Comparison of ENCODE assay signal across 21 cellular contexts in genomic region chr2:109707281-109708147, GRCh38.
A peak's percentile ranks its signal among the peaks of the same experiment; 100 is the strongest.
DNase-seq lines count a peak whose midpoint lies in the region; ATAC-seq and TF ChIP-seq lines count a peak whose summit lies in the region.
"Had no signal": no experiment of that assay in that cellular context is flagged by ENCODE, and none has a peak within 500 bp of the region (broad histone marks: within the 10 kb centered on the region; RNA-seq: fewer than 3 reads in every experiment).

No MANE protein-coding gene starts in this region.

- POLR2A ChIA-PET in WTC11 (lab: Charles Lee), result interaction anchor here (0.6 kb wide), 1 partner anchor 451 kb away, joined by 4 read pairs; no protein-coding TSS in a partner anchor

- H3K27ac Mint-ChIP-seq in WTC11, result peak overlapping the region; percentile 42; the same call in 1 of the 2 replicates
- H3K27ac Mint-ChIP-seq: CD4-positive, CD25-positive, alpha-beta regulatory T cell; IgD-negative memory B cell had no signal

- no peaks in the 10 kb centered on the region for H3K27me3 ChIP-seq in lower lobe of right lung (ENCODE audit: low read depth)

- intact Hi-C loops in lower lobe of right lung (cut with DNase I), result no loop called here
- intact Hi-C loops in Right ventricle myocardium superior (cut with DNase I), result no loop called here
- intact Hi-C loops in lower leg skin (cut with DNase I; ENCODE audit: low total_unique reads), result no loop called here

- TF ChIP-seq CTCF in WTC11 (IDR thresholded peaks at IDR 0.05) (no peak), lower lobe of right lung (IDR thresholded peaks at IDR 0.05) (no peak), lower leg skin (IDR thresholded peaks at IDR 0.05) (no peak)

- no peaks in the 10 kb centered on the region for H3K36me3 ChIP-seq in lower lobe of right lung

- H3K27me3 Mint-ChIP-seq in WTC11 (ENCODE audit: low read depth), result no peaks in the 10 kb centered on the region

- no peak overlapping the region for H3K4me3 Mint-ChIP-seq in WTC11
- H3K4me3 Mint-ChIP-seq: CD4-positive, CD25-positive, alpha-beta regulatory T cell; IgD-negative memory B cell had no signal

- no peaks in the 10 kb centered on the region for H3K9me3 Mint-ChIP-seq in WTC11
- H3K9me3 Mint-ChIP-seq: CD4-positive, CD25-positive, alpha-beta regulatory T cell had no signal

- no peaks in the 10 kb centered on the region for H3K36me3 Mint-ChIP-seq in WTC11
- H3K36me3 Mint-ChIP-seq: CD4-positive, CD25-positive, alpha-beta regulatory T cell; IgD-negative memory B cell had no signal

- TF ChIP-seq POLR2A in lower leg skin (IDR thresholded peaks at IDR 0.05), result no peak

- H3K4me1 Mint-ChIP-seq in WTC11, result peaks cover 22% of the 10 kb centered on the region
- H3K4me1 Mint-ChIP-seq: CD4-positive, CD25-positive, alpha-beta regulatory T cell had no signal

- H3K9me3 ChIP-seq in lower lobe of right lung, result no peaks in the 10 kb centered on the region

- ATAC-seq in WTC11 (no peak), lower lobe of right lung (peak; percentile 72 to 82), Right ventricle myocardium superior (ENCODE audit: poor library complexity) (no peak), HG02885 (IDR thresholded peaks at IDR 0.05; ENCODE audit: poor library complexity, unreplicated experiment) (no peak)
- ATAC-seq: GM12878 had no signal

- peaks cover 9% of the 10 kb centered on the region for H3K4me1 ChIP-seq in lower lobe of right lung

- H3K4me3 ChIP-seq in lower lobe of right lung, result no peak overlapping the region
- H3K4me3 ChIP-seq in lower leg skin (ENCODE audit: low read depth, poor library complexity, severe bottlenecking), result no peak overlapping the region
- H3K4me3 ChIP-seq: GM12878, SK-N-MC had no signal

- WGBS in lower leg skin, 2 donors, result 60 to 67% methylated on average over 9 of the region's 9 CpGs

- DNase-seq in NCI-H2227 treated with DMSO at 0.1 percent for 48 hours (lab: John Stamatoyannopoulos, UW), result peak; percentile 57
- no peak for DNase-seq in WTC11 (ENCODE audit: low spot score)
- DNase-seq in lower lobe of right lung, result no peak
- no peak for DNase-seq in Right ventricle myocardium superior
- no peak for DNase-seq in lower leg skin (ENCODE audit: low spot score in 2 of 2)
- no peak for DNase-seq in glomerular visceral epithelial cell (ENCODE audit: extremely low spot score)
- DNase-seq: CD4-positive, CD25-positive, alpha-beta regulatory T cell; DMS 273 treated with DMSO at 0.1 percent for 48 hours; DND-41; GOT3; NCI-H1105; NCI-H146; NCI-H2029; NCI-H345; NCI-H524 treated with DMSO at 0.1 percent for 48 hours; OCI-M1; SHP77 treated with DMSO at 0.1 percent for 48 hours had no signal

- CTCF ChIA-PET in WTC11 (lab: Charles Lee), result interaction anchor here (1.3 kb wide), 1 partner anchor 197 kb away, joined by 3 read pairs; no protein-coding TSS in a partner anchor

- no peak overlapping the region for H3K27ac ChIP-seq in lower lobe of right lung
- H3K27ac ChIP-seq: SK-N-MC had no signal

TF ChIP-seq in WTC11, 78 proteins besides CTCF, POLR2A, EP300 and RAD21:
- no peak for TF ChIP-seq ATF3 (CRISPR knock-in tag; conservative IDR thresholded peaks at IDR 0.05)
- no peak for TF ChIP-seq ZBTB43 (CRISPR knock-in tag; IDR thresholded peaks at IDR 0.05)
- no peak for TF ChIP-seq ZNF396 (CRISPR knock-in tag; IDR thresholded peaks at IDR 0.05; ENCODE audit: borderline replicate concordance)
- TF ChIP-seq PREB (CRISPR knock-in tag; IDR thresholded peaks at IDR 0.05; ENCODE audit: borderline replicate concordance), result no peak

Comparison
In these comparisons a context has a peak if more than half of its experiments do, and no peak if none do; other contexts are left out.
1. ATAC-seq: peak in lower lobe of right lung (2 of 2); none in WTC11 (single experiment), Right ventricle myocardium superior (single experiment) and HG02885 (single experiment).